9 cellular contexts compared by ENCODE assay signal in genomic region chr11:1757861-1758610, GRCh38. TPM values are rescaled to one million over a fixed set of nuclear protein-coding genes. Genes with fewer than 3 reads are reported as not detected.
DNase-seq lines count a peak whose midpoint lies in the region; ATAC-seq and TF ChIP-seq lines count a peak whose summit lies in the region.
"Had no signal": no experiment of that assay in that cellular context is flagged by ENCODE, and none has a peak within 500 bp of the region (broad histone marks: within the 10 kb centered on the region; RNA-seq: fewer than 3 reads in every experiment).

No MANE protein-coding gene starts in this region.

- H2BK12ac ChIP-seq in mesenchymal stem cell (ENCODE audit: low read length in 2 of 2) = peak overlapping the region in 1 of 2 experiments; percentile 75

- H4K91ac ChIP-seq in mesenchymal stem cell (ENCODE audit: low read length) = peak overlapping the region; percentile 55

- no peak for TF ChIP-seq CTCF in upper lobe of left lung (IDR thresholded peaks at IDR 0.05)
- TF ChIP-seq CTCF in MCF 10A (IDR thresholded peaks at IDR 0.05; ENCODE audit: unreplicated experiment) = no peak

- peak overlapping the region; percentile 68 to 76 for H3K18ac ChIP-seq in mesenchymal stem cell (ENCODE audit: low read depth in 1 of 2, low read length in 2 of 2)

- 41% methylated on average over 16 of the region's 17 CpGs for WGBS in mesenchymal stem cell
- 36 to 57% methylated on average over 12 to 17 of the region's 17 CpGs for WGBS in upper lobe of left lung, 2 donors

- no peak overlapping the region for H3K4me2 ChIP-seq in mesenchymal stem cell (ENCODE audit: low read length, poor library complexity, severe bottlenecking)

- no peak overlapping the region for H3K27ac Mint-ChIP-seq in MCF 10A (ENCODE audit: low read depth, unreplicated experiment)

- CTCF ChIA-PET in MCF 10A (lab: Yijun Ruan, JAX) = interaction anchor here (1.0 kb wide), 1 partner anchor 74 kb away, joined by 8 read pairs; no protein-coding TSS in a partner anchor

- no peaks in the 10 kb centered on the region for H3K9me3 Mint-ChIP-seq in MCF 10A (ENCODE audit: unreplicated experiment)

- peak overlapping the region; percentile 83 for H4K8ac ChIP-seq in mesenchymal stem cell (ENCODE audit: low read length)

- no peak overlapping the region for H2BK5ac ChIP-seq in mesenchymal stem cell (ENCODE audit: low read depth, low read length, poor library complexity, severe bottlenecking)

- H2AK5ac ChIP-seq in mesenchymal stem cell (ENCODE audit: low read length, severe bottlenecking) = no peak overlapping the region

- H3K4me1 ChIP-seq in mesenchymal stem cell (ENCODE audit: control insufficient read depth, insufficient read depth, low read depth, low read length) = peaks cover 67% of the 10 kb centered on the region
- H3K4me1 ChIP-seq in upper lobe of left lung = peaks cover 40 to 93% (median 75%) of the 10 kb centered on the region in 4 donors

- peak overlapping the region; percentile 67 for H2BK120ac ChIP-seq in mesenchymal stem cell (ENCODE audit: low read depth, low read length)

- H3K9me3 ChIP-seq in mesenchymal stem cell (ENCODE audit: control insufficient read depth, low read length) = no peaks in the 10 kb centered on the region
- H3K9me3 ChIP-seq in upper lobe of left lung = no peaks in the 10 kb centered on the region

- TF ChIP-seq EP300 in upper lobe of left lung (IDR thresholded peaks at IDR 0.05) = no peak

- H3K14ac ChIP-seq in mesenchymal stem cell (ENCODE audit: low read length in 2 of 2) = peak overlapping the region in 1 of 2 experiments; percentile 53

- no peak overlapping the region for H3K9ac ChIP-seq in mesenchymal stem cell (ENCODE audit: low read length)

- no peak overlapping the region for H2AFZ ChIP-seq in mesenchymal stem cell (ENCODE audit: low read depth, low read length)

- H3K4me1 Mint-ChIP-seq in MCF 10A (ENCODE audit: insufficient read depth, unreplicated experiment) = peaks cover 10% of the 10 kb centered on the region

- intact Hi-C loops in MCF 10A (cut with micrococcal nuclease) = no loop called here

- peak in 1 of 4 donors; percentile 23 for TF ChIP-seq POLR2A in upper lobe of left lung (IDR thresholded peaks at IDR 0.05)

- no peaks in the 10 kb centered on the region for H3K27me3 Mint-ChIP-seq in MCF 10A (ENCODE audit: insufficient read depth, unreplicated experiment)

- H3K36me3 ChIP-seq in mesenchymal stem cell (ENCODE audit: control insufficient read depth in 1 of 2, insufficient read depth in 2 of 2, low read depth in 1 of 2, low read length in 2 of 2) = peaks cover 72 to 89% of the 10 kb centered on the region in 2 experiments
- peaks cover 23 to 81% (median 77%) of the 10 kb centered on the region in 4 donors for H3K36me3 ChIP-seq in upper lobe of left lung

- H3K23ac ChIP-seq in mesenchymal stem cell (ENCODE audit: low read length in 2 of 2) = no peak overlapping the region

- no peak overlapping the region for H3K4me3 Mint-ChIP-seq in MCF 10A (ENCODE audit: unreplicated experiment)

- H2BK15ac ChIP-seq in mesenchymal stem cell (ENCODE audit: low read depth, poor library complexity, severe bottlenecking) = peak overlapping the region; percentile 34

- BruUV-seq in MCF 10A (replicated peaks; lab: Mats Ljungman, UMichigan) = no TSS peak

- H3K27me3 ChIP-seq in mesenchymal stem cell (ENCODE audit: control insufficient read depth in 1 of 2, insufficient read depth in 1 of 2, low read length in 2 of 2) (no peaks in the 10 kb centered on the region), upper lobe of left lung (no peaks in the 10 kb centered on the region)
- H3K27me3 ChIP-seq: cardiac muscle cell had no signal

- peaks cover 53% of the 10 kb centered on the region for H3K36me3 Mint-ChIP-seq in MCF 10A (ENCODE audit: insufficient read depth, unreplicated experiment)

- H3K4ac ChIP-seq in mesenchymal stem cell (ENCODE audit: low read depth in 1 of 2, low read length in 2 of 2) = peak overlapping the region; percentile 3 to 27

- peak; percentile 29 for DNase-seq in activated T-cell treated with anti-CD3 and anti-CD28 coated beads for 24 hours (ENCODE audit: low read depth)
- DNase-seq in activated T-cell treated with anti-CD3 and anti-CD28 coated beads for 4 hours = no peak
- DNase-seq in activated gamma-delta T cell treated with Interleukin-2 at 50 U/mL for 16 hours = peak; percentile 71
- no peak for DNase-seq in mesenchymal stem cell
- peak; percentile 66 to 70 for DNase-seq in upper lobe of left lung
- DNase-seq in SK-N-DZ (ENCODE audit: low spot score) = no peak
- DNase-seq in HT-29 (ENCODE audit: low spot score) = no peak
- DNase-seq in MCF 10A (ENCODE audit: unreplicated experiment) = no peak

- POLR2A ChIA-PET in MCF 10A (lab: Yijun Ruan, JAX) = interaction anchor here (0.9 to 1.5 kb wide), 2 partner anchors 9 to 70 kb away, joined by 3 read pairs; no protein-coding TSS in a partner anchor

- no peak overlapping the region for H3K27ac ChIP-seq in mesenchymal stem cell (ENCODE audit: low read length, poor library complexity, severe bottlenecking)
- H3K27ac ChIP-seq in upper lobe of left lung = peak overlapping the region; percentile 52 to 97 (median 82)
- H3K27ac ChIP-seq: cardiac muscle cell had no signal

- H3K4me3 ChIP-seq in mesenchymal stem cell (ENCODE audit: insufficient read depth in 1 of 2, low read depth in 1 of 2, low read length in 2 of 2) (no peak overlapping the region), upper lobe of left lung (peak overlapping the region in 2 of 4 donors; percentile 30 to 96)
- H3K4me3 ChIP-seq: cardiac muscle cell had no signal

- peaks cover 49% of the 10 kb centered on the region for H3K79me1 ChIP-seq in mesenchymal stem cell (replicated peaks; ENCODE audit: low read length, poor library complexity, severe bottlenecking)

- no peak for ATAC-seq in upper lobe of left lung (ENCODE audit: low FRiP score in 2 of 2)

RNA-seq across cellular contexts. Expression of gene CTSD, which starts 5.7 kb away (rescaled TPM):
- 431 TPM for polyA plus RNA-seq in mesenchymal stem cell (2013, experiment 1 of 2)
- 422 TPM for polyA plus RNA-seq in mesenchymal stem cell (2013, experiment 2 of 2)
- total RNA-seq in upper lobe of left lung = 1,000 to 10,000 TPM in 5 of 6 donors, 100 to 1,000 TPM in 1; 993 to 3,355 (median 2,221) TPM
- 77.7 and 81.6 TPM in 2 replicates for polyA plus RNA-seq in SK-N-DZ (2014; cell fraction: cytosol; rRNA removed)
- 46.8 and 46.9 TPM in 2 replicates for polyA plus RNA-seq in SK-N-DZ (2014; cell fraction: nucleus; rRNA removed)
- 1,063 and 1,119 TPM in 2 replicates for total RNA-seq in HT-29 (2014; rRNA removed; shearing (Covaris generic))
- 366 and 367 TPM in 2 replicates for total RNA-seq in MCF 10A (2022)

RNA-seq across cellular contexts. Expression of gene IFITM10, which starts 7.6 kb away (rescaled TPM):
- 0.61 TPM for polyA plus RNA-seq in mesenchymal stem cell (2013, experiment 1 of 2)
- 0.53 TPM for polyA plus RNA-seq in mesenchymal stem cell (2013, experiment 2 of 2)
- 10 to 100 TPM in 4 of 6 donors, 1 to 10 TPM in 2; 8.7 to 28.3 (median 14.2) TPM for total RNA-seq in upper lobe of left lung
- not detected in 2 replicates for polyA plus RNA-seq in SK-N-DZ (2014; cell fraction: cytosol; rRNA removed)
- polyA plus RNA-seq in SK-N-DZ (2014; cell fraction: nucleus; rRNA removed) = not detected in 2 replicates
- 2.8 and 4.1 TPM in 2 replicates for total RNA-seq in HT-29 (2014; rRNA removed; shearing (Covaris generic))
- total RNA-seq in MCF 10A (2022) = 1.9 and 2.0 TPM in 2 replicates
- polyA plus RNA-seq: cardiac muscle cell had no signal

Comparison
In these comparisons a context has a peak if more than half of its experiments do, and no peak if none do; other contexts are left out.
1. DNase-seq: peak in activated T-cell treated with anti-CD3 and anti-CD28 coated beads for 24 hours (single experiment), activated gamma-delta T cell treated with Interleukin-2 at 50 U/mL for 16 hours (single experiment) and upper lobe of left lung (2 of 2); none in activated T-cell treated with anti-CD3 and anti-CD28 coated beads for 4 hours (single experiment), mesenchymal stem cell (single experiment), SK-N-DZ (single experiment), HT-29 (single experiment) and MCF 10A (single experiment).